Comparison of ENCODE assay signal across 11 cellular contexts in genomic region chr10:117562220-117562619, GRCh38. TPM values are rescaled to one million over a fixed set of nuclear protein-coding genes. Genes with fewer than 3 reads are reported as not detected.
"Had no signal": no experiment of that assay in that cellular context is flagged by ENCODE, and none has a peak within 500 bp of the region (broad histone marks: within the 10 kb centered on the region; RNA-seq: fewer than 3 reads in every experiment).

No MANE protein-coding gene starts in this region.

- ATAC-seq: HCT116, HepG2 had no signal

- H3K9me3 ChIP-seq: HAP-1 had no signal

- H3K4me3 ChIP-seq: GM23248, HAP-1 had no signal

- H3K9ac ChIP-seq: GM23248 had no signal

- H3K27ac ChIP-seq: GM23248, HL-60 had no signal

- H3K36me3 ChIP-seq: HAP-1 had no signal

- H3K4me1 ChIP-seq: HAP-1 had no signal

- DNase-seq: GM23248, GOT3, H7, HFFc6, KBM-7 had no signal

- H2AFZ ChIP-seq: GM23248 had no signal

RNA-seq across cellular contexts. Expression of gene EMX2, which starts 19.7 kb away (rescaled TPM):
- total RNA-seq: H4, H7, HepG2, HFFc6 had no signal
- polyA plus RNA-seq: HepG2, IgD-negative memory B cell had no signal
